In the genomic region with DNA sequence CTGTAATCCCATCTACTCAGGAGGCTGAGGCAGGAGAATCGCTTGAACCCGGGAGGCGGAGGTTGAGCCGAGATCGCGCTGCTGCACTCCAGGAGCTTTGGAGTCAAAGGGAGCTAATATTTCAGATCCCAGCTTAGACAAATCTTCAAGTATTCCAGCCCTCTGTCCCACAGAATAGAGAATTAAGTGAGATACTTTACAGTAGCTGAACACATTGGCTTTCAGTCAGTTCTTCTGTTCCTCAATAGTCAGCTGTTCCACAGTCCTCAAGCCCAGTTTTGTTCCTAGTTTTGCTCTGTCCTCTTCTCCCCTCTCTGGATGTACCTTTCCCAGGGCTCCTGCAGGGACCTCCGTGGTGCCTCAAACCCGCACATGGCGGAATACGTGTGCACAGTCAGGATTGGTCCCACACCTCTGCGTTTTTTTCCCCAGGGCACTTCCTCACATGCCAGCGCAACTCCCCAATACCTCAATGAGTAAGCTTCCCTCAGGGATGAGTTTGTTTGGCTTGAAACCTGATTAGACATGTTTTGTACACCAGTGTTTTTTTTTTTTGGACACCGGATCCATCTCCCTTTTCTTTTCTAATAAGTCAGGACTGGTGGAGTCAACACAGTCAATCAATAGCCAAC, we compare ENCODE assay signal across 9 cellular contexts. TPM values are rescaled to one million over a fixed set of nuclear protein-coding genes. Genes with fewer than 3 reads are reported as not detected.
DNase-seq lines count a peak whose midpoint lies in the region; ATAC-seq, FAIRE-seq and TF ChIP-seq lines count a peak whose summit lies in the region.
"Had no signal": no experiment of that assay in that cellular context is flagged by ENCODE, and none has a peak within 500 bp of the region (broad histone marks: within the 10 kb centered on the region; RNA-seq: fewer than 3 reads in every experiment).

No MANE protein-coding gene starts in this region.

- peak overlapping the region; percentile 80 to 98 (median 94) for H3K4me3 ChIP-seq in fibroblast of lung (replicated peaks in 1 of 4; ENCODE audit: control extremely low read depth in 1 of 4, insufficient read depth in 1 of 4, low read depth in 3 of 4, low read length in 4 of 4)
- H3K4me3 ChIP-seq in skin epidermis = peak overlapping the region; percentile 68 to 99 (median 99)

- intact Hi-C loops in activated CD4-positive, alpha-beta T cell treated with anti-CD3 and anti-CD28 coated beads for 36 hours (cut with DNase I, micrococcal nuclease) = loop anchor here (2.0 to 10.0 kb wide), 2 partner anchors 47 to 717 kb away; a partner anchor contains a TSS

- no peak for DNase-seq in activated CD4-positive, alpha-beta T cell treated with anti-CD3 and anti-CD28 coated beads for 36 hours
- no peak for DNase-seq in activated CD4-positive, alpha-beta T cell treated with anti-CD3 and anti-CD28 coated beads for 4 hours
- DNase-seq in T-helper 17 cell (no peak), fibroblast of lung (ENCODE audit: low read depth in 2 of 2) (no peak), D721Med (ENCODE audit: insufficient read length, low spot score) (no peak)

- H3K27ac ChIP-seq in fibroblast of lung (ENCODE audit: insufficient read depth, low read length) (peak overlapping the region; percentile 87), skin epidermis (peak overlapping the region in 18 of 21 experiments; percentile 23 to 99 (median 98))

- TF ChIP-seq CTCF in fibroblast of lung (conservative IDR thresholded peaks at IDR 0.05 in 1 of 2, IDR thresholded peaks at IDR 0.05 in 1 of 2; ENCODE audit: low read depth in 1 of 2, low read length in 2 of 2) (no peak), D721Med (IDR thresholded peaks at IDR 0.05; ENCODE audit: insufficient read depth, missing control alignments) (no peak)

- CTCF ChIA-PET in activated CD4-positive, alpha-beta T cell treated with anti-CD3 and anti-CD28 coated beads for 36 hours (lab: Charles Lee) = interaction anchor here (0.7 to 2.5 kb wide), 2 partner anchors 9 to 39 kb away, joined by 3 to 8 read pairs; a partner anchor contains a TSS

- H4K20me1 ChIP-seq in fibroblast of lung (ENCODE audit: control insufficient read depth, extremely low read depth, insufficient read depth, low read length) = no peaks in the 10 kb centered on the region

- no peak for ATAC-seq in activated CD4-positive, alpha-beta T cell treated with anti-CD3 and anti-CD28 coated beads for 36 hours
- no peak for ATAC-seq in T-helper 17 cell
- ATAC-seq in HG02840 (IDR thresholded peaks at IDR 0.05; ENCODE audit: low FRiP score, unreplicated experiment) = no peak
- ATAC-seq in GM21723 (IDR thresholded peaks at IDR 0.05; ENCODE audit: unreplicated experiment) = no peak

- peaks cover 16% of the 10 kb centered on the region for H3K4me1 ChIP-seq in fibroblast of lung (ENCODE audit: control insufficient read depth, extremely low read depth, insufficient read depth, low read length)

- POLR2A ChIA-PET in activated CD4-positive, alpha-beta T cell treated with anti-CD3 and anti-CD28 coated beads for 36 hours (lab: Charles Lee) = interaction anchor here (0.5 to 2.6 kb wide), 2 partner anchors 18 to 72 kb away, joined by 4 to 63 read pairs; no protein-coding TSS in a partner anchor

- peaks cover 39% of the 10 kb centered on the region for H3K4me1 Mint-ChIP-seq in activated CD4-positive, alpha-beta T cell treated with anti-CD3 and anti-CD28 coated beads for 36 hours
- peaks cover 37% of the 10 kb centered on the region for H3K4me1 Mint-ChIP-seq in T-helper 17 cell

- H3K4me3 Mint-ChIP-seq in activated CD4-positive, alpha-beta T cell treated with anti-CD3 and anti-CD28 coated beads for 36 hours = peak overlapping the region; percentile 97
- peak overlapping the region; percentile 95 for H3K4me3 Mint-ChIP-seq in T-helper 17 cell

- peak overlapping the region; percentile 94 for H3K27ac Mint-ChIP-seq in activated CD4-positive, alpha-beta T cell treated with anti-CD3 and anti-CD28 coated beads for 36 hours
- peak overlapping the region; percentile 95 for H3K27ac Mint-ChIP-seq in T-helper 17 cell

- H3K4me2 ChIP-seq in fibroblast of lung (ENCODE audit: extremely low read depth, insufficient read depth, low read length) = peak overlapping the region; percentile 75

- no peaks in the 10 kb centered on the region for H3K9me3 Mint-ChIP-seq in activated CD4-positive, alpha-beta T cell treated with anti-CD3 and anti-CD28 coated beads for 36 hours (ENCODE audit: low read depth)

- no peaks in the 10 kb centered on the region for H3K27me3 ChIP-seq in fibroblast of lung (ENCODE audit: control insufficient read depth, insufficient read depth, low read length)

- peaks cover 30% of the 10 kb centered on the region for H3K79me2 ChIP-seq in fibroblast of lung (ENCODE audit: control insufficient read depth, insufficient read depth, low read length)

- H3K36me3 ChIP-seq in fibroblast of lung (ENCODE audit: control insufficient read depth, insufficient read depth, low read length) = peaks cover 6% of the 10 kb centered on the region

- no peak for FAIRE-seq in D721Med (lab: Jason Lieb, UNC)
- FAIRE-seq: TTC549 had no signal

- H3K36me3 Mint-ChIP-seq in activated CD4-positive, alpha-beta T cell treated with anti-CD3 and anti-CD28 coated beads for 36 hours (ENCODE audit: low read depth) = peaks cover 22% of the 10 kb centered on the region
- no peaks in the 10 kb centered on the region for H3K36me3 Mint-ChIP-seq in T-helper 17 cell (ENCODE audit: low read depth)

- no peak overlapping the region for H2AFZ ChIP-seq in fibroblast of lung (ENCODE audit: low read length)

- no peaks in the 10 kb centered on the region for H3K9me3 ChIP-seq in T-helper 17 cell (ENCODE audit: control insufficient read depth, low read length, poor library complexity, severe bottlenecking)
- no peaks in the 10 kb centered on the region for H3K9me3 ChIP-seq in fibroblast of lung (ENCODE audit: control insufficient read depth, insufficient read depth, low read depth, low read length)

- no peaks in the 10 kb centered on the region for H3K27me3 Mint-ChIP-seq in activated CD4-positive, alpha-beta T cell treated with anti-CD3 and anti-CD28 coated beads for 36 hours
- H3K27me3 Mint-ChIP-seq in T-helper 17 cell = no peaks in the 10 kb centered on the region

- no peak overlapping the region for H3K9ac ChIP-seq in fibroblast of lung (ENCODE audit: insufficient read depth, low read length)

RNA-seq across cellular contexts. Expression of a gene that starts 1.2 kb away (rescaled TPM):
- total RNA-seq in activated CD4-positive, alpha-beta T cell treated with anti-CD3 and anti-CD28 coated beads for 36 hours = 10 to 100 TPM; 52.5 to 71.6 TPM
- total RNA-seq in T-helper 17 cell (10 to 100 TPM; 34.7 to 46.4 TPM), fibroblast of lung (40.8 and 52.5 TPM in 2 replicates)
- polyA plus RNA-seq in fibroblast of lung = 50.6 and 68.7 TPM in 2 replicates
- 70.7 and 79.3 TPM in 2 replicates for polyA plus RNA-seq in fibroblast of lung (2012)
- polyA minus RNA-seq in fibroblast of lung (ENCODE audit: low replicate concordance) = 106 and 147 TPM in 2 replicates

RNA-seq across cellular contexts. Expression of a gene that starts 37.8 kb away (rescaled TPM):
- total RNA-seq in activated CD4-positive, alpha-beta T cell treated with anti-CD3 and anti-CD28 coated beads for 36 hours = 10 to 100 TPM; 30.2 to 31.5 TPM
- total RNA-seq in T-helper 17 cell (10 to 100 TPM; 25.9 to 28.6 TPM), fibroblast of lung (27.1 and 28.8 TPM in 2 replicates)
- polyA plus RNA-seq in fibroblast of lung = 5.2 and 7.1 TPM in 2 replicates
- polyA plus RNA-seq in fibroblast of lung (2012) = 9.7 and 16.4 TPM in 2 replicates
- 14.1 and 18.2 TPM in 2 replicates for polyA minus RNA-seq in fibroblast of lung (ENCODE audit: low replicate concordance)

RNA-seq across cellular contexts. Expression of a gene that starts 47.0 kb away (rescaled TPM):
- 10 to 100 TPM; 11.7 to 11.9 TPM for total RNA-seq in activated CD4-positive, alpha-beta T cell treated with anti-CD3 and anti-CD28 coated beads for 36 hours
- total RNA-seq in T-helper 17 cell = 1 to 10 TPM; 2.8 to 3.0 TPM
- total RNA-seq in fibroblast of lung = 137 and 210 TPM in 2 replicates
- polyA plus RNA-seq in fibroblast of lung = 162 and 278 TPM in 2 replicates
- polyA plus RNA-seq in fibroblast of lung (2012) = 168 and 325 TPM in 2 replicates
- 207 and 472 TPM in 2 replicates for polyA minus RNA-seq in fibroblast of lung (ENCODE audit: low replicate concordance)

RNA-seq across cellular contexts. Expression of a gene that starts 55.3 kb away (rescaled TPM):
- 10 to 100 TPM; 21.0 to 23.1 TPM for total RNA-seq in activated CD4-positive, alpha-beta T cell treated with anti-CD3 and anti-CD28 coated beads for 36 hours
- total RNA-seq in T-helper 17 cell (10 to 100 TPM; 17.5 to 20.6 TPM), fibroblast of lung (38.8 and 39.3 TPM in 2 replicates)
- polyA plus RNA-seq in fibroblast of lung = 31.7 and 35.3 TPM in 2 replicates
- polyA plus RNA-seq in fibroblast of lung (2012) = 35.4 and 42.0 TPM in 2 replicates
- 45.1 and 46.2 TPM in 2 replicates for polyA minus RNA-seq in fibroblast of lung (ENCODE audit: low replicate concordance)

Comparison
In these comparisons a context has a peak if more than half of its experiments do, and no peak if none do; other contexts are left out.
1. RNA of a gene that starts 47.0 kb away (total RNA-seq): 137 to 210 TPM in fibroblast of lung; 11.7 to 11.9 TPM in activated CD4-positive, alpha-beta T cell treated with anti-CD3 and anti-CD28 coated beads for 36 hours and 2.8 to 3.0 TPM in T-helper 17 cell; every median in the first group is over 10 times any median in the second.